In genomic region chr4:41430796-41431195, GRCh38 we compare ENCODE assay signal across 24 cellular contexts.
DNase-seq lines count a peak whose midpoint lies in the region; ATAC-seq and TF ChIP-seq lines count a peak whose summit lies in the region.
"Had no signal": no experiment of that assay in that cellular context is flagged by ENCODE, and none has a peak within 500 bp of the region (broad histone marks: within the 10 kb centered on the region; RNA-seq: fewer than 3 reads in every experiment).

No MANE protein-coding gene starts in this region.

- H3K4me1 ChIP-seq in RWPE2 (ENCODE audit: insufficient read depth, poor library complexity, severe bottlenecking), result peaks cover 18% of the 10 kb centered on the region
- H3K4me1 ChIP-seq in mesenchymal stem cell (ENCODE audit: control insufficient read depth, insufficient read depth, low read depth, low read length), result peaks cover 3% of the 10 kb centered on the region
- H3K4me1 ChIP-seq: uterus had no signal

- peak; percentile 76 for DNase-seq in AG10803 (ENCODE audit: low read depth)
- DNase-seq in RWPE2 (ENCODE audit: low spot score), result no peak
- peak; percentile 27 for DNase-seq in fibroblast of the aortic adventitia (ENCODE audit: low read depth)
- no peak for DNase-seq in sciatic nerve (ENCODE audit: low spot score)
- no peak for DNase-seq in NCI-H128 (lab: John Stamatoyannopoulos, UW; ENCODE audit: unreplicated experiment)
- DNase-seq in mesenchymal stem cell, result no peak
- no peak for DNase-seq in effector memory CD8-positive, alpha-beta T cell
- DNase-seq: activated CD4-positive, alpha-beta T cell treated with anti-CD3 and anti-CD28 coated beads for 4 hours; CD4-positive, alpha-beta T cell; DMS53; head of caudate nucleus; immature natural killer cell; KBM-7; NCI-H2081; NCI-H510A; SHP77; sigmoid colon; stimulated activated CD4-positive, alpha-beta T cell treated with anti-CD3 and anti-CD28 coated beads, Interleukin-2, amount 100 ng/mL, for 24 hours; uterus had no signal

- H3K23ac ChIP-seq in mesenchymal stem cell (ENCODE audit: low read length in 2 of 2), result no peak overlapping the region

- H3K4me3 ChIP-seq in AG10803 (ENCODE audit: low read length) (no peak overlapping the region), RWPE2 (ENCODE audit: severe bottlenecking) (no peak overlapping the region), fibroblast of the aortic adventitia (ENCODE audit: low read depth, low read length) (no peak overlapping the region), mesenchymal stem cell (ENCODE audit: insufficient read depth in 1 of 2, low read depth in 1 of 2, low read length in 2 of 2) (no peak overlapping the region)
- H3K4me3 ChIP-seq: sigmoid colon, uterus had no signal

- 85% methylated on average over 1 of the region's 1 CpG for WGBS in mesenchymal stem cell

- H2AFZ ChIP-seq in mesenchymal stem cell (ENCODE audit: low read depth, low read length), result no peak overlapping the region

- H4K91ac ChIP-seq in mesenchymal stem cell (ENCODE audit: low read length), result no peak overlapping the region

- no peak overlapping the region for H4K8ac ChIP-seq in mesenchymal stem cell (ENCODE audit: low read length)

- no peak overlapping the region for H2BK120ac ChIP-seq in mesenchymal stem cell (ENCODE audit: low read depth, low read length)

- no peak overlapping the region for H2BK12ac ChIP-seq in mesenchymal stem cell (ENCODE audit: low read length in 2 of 2)

- no peaks in the 10 kb centered on the region for H3K79me1 ChIP-seq in mesenchymal stem cell (replicated peaks; ENCODE audit: low read length, poor library complexity, severe bottlenecking)

- ATAC-seq in RWPE2 (ENCODE audit: low read depth), result no peak
- peak; percentile 62 for ATAC-seq in sciatic nerve
- ATAC-seq in effector memory CD8-positive, alpha-beta T cell (replicated peaks), result no peak
- ATAC-seq in HG02938 (IDR thresholded peaks at IDR 0.05; ENCODE audit: unreplicated experiment), result no peak
- ATAC-seq: esophagus mucosa had no signal

- no peaks in the 10 kb centered on the region for H3K36me3 Mint-ChIP-seq in effector memory CD8-positive, alpha-beta T cell (ENCODE audit: insufficient read depth)
- H3K36me3 Mint-ChIP-seq: activated naive CD8-positive, alpha-beta T cell; immature natural killer cell had no signal

- H3K27ac ChIP-seq in RWPE2 (ENCODE audit: poor library complexity, severe bottlenecking) (peak overlapping the region; percentile 74), mesenchymal stem cell (ENCODE audit: low read length, poor library complexity, severe bottlenecking) (no peak overlapping the region)
- H3K27ac ChIP-seq: uterus had no signal

- no peak overlapping the region for H3K14ac ChIP-seq in mesenchymal stem cell (ENCODE audit: low read length in 2 of 2)

- no peak overlapping the region for H3K4me2 ChIP-seq in mesenchymal stem cell (ENCODE audit: low read length, poor library complexity, severe bottlenecking)

- no peak overlapping the region for H2BK5ac ChIP-seq in mesenchymal stem cell (ENCODE audit: low read depth, low read length, poor library complexity, severe bottlenecking)

- H3K4me3 Mint-ChIP-seq in effector memory CD8-positive, alpha-beta T cell, result no peak overlapping the region
- H3K4me3 Mint-ChIP-seq: activated naive CD8-positive, alpha-beta T cell; activated T-helper 1 cell treated with anti-CD3 and anti-CD28 coated beads, Interleukin-12 subunit alpha, Interleukin-12 subunit beta, Interleukin-2, Interleukin-4 antibody, amounts not matched to agents 30 ng/mL and 10 ng/mL and 1 ng/mL, durations not matched to agents 14 hours and 24 hours and 36 hours; CD4-positive, alpha-beta T cell; immature natural killer cell; stimulated activated naive CD8-positive, alpha-beta T cell treated with anti-CD3 and anti-CD28 coated beads, Interleukin-15, Interleukin-2, amounts not matched to agents 100 ng/mL and 50 ng/mL, for 24 hours had no signal

- intact Hi-C loops in sciatic nerve (cut with DNase I), result no loop called here

- H2AK5ac ChIP-seq in mesenchymal stem cell (ENCODE audit: low read length, severe bottlenecking), result no peak overlapping the region

- no peaks in the 10 kb centered on the region for H3K27me3 ChIP-seq in RWPE2 (ENCODE audit: insufficient read depth, poor library complexity, severe bottlenecking)
- H3K27me3 ChIP-seq in mesenchymal stem cell (ENCODE audit: control insufficient read depth in 1 of 2, insufficient read depth in 1 of 2, low read length in 2 of 2), result no peaks in the 10 kb centered on the region
- H3K27me3 ChIP-seq: sigmoid colon, uterus had no signal

- no peak overlapping the region for H2BK15ac ChIP-seq in mesenchymal stem cell (ENCODE audit: low read depth, poor library complexity, severe bottlenecking)

- H3K36me3 ChIP-seq in RWPE2 (ENCODE audit: low read depth), result no peaks in the 10 kb centered on the region
- H3K36me3 ChIP-seq in mesenchymal stem cell (ENCODE audit: control insufficient read depth in 1 of 2, insufficient read depth in 2 of 2, low read depth in 1 of 2, low read length in 2 of 2), result no peaks in the 10 kb centered on the region
- H3K36me3 ChIP-seq: sigmoid colon, uterus had no signal

- TF ChIP-seq CTCF in AG10803 (conservative IDR thresholded peaks at IDR 0.05; ENCODE audit: low read length) (no peak), RWPE2 (IDR thresholded peaks at IDR 0.05; ENCODE audit: poor library complexity, severe bottlenecking) (no peak), fibroblast of the aortic adventitia (IDR thresholded peaks at IDR 0.05; ENCODE audit: insufficient read depth, low read length) (no peak)

- H3K18ac ChIP-seq in mesenchymal stem cell (ENCODE audit: low read depth in 1 of 2, low read length in 2 of 2), result no peak overlapping the region

- no peak overlapping the region for H3K9ac ChIP-seq in mesenchymal stem cell (ENCODE audit: low read length)

- H3K27ac Mint-ChIP-seq in effector memory CD8-positive, alpha-beta T cell, result no peak overlapping the region
- H3K27ac Mint-ChIP-seq: activated naive CD8-positive, alpha-beta T cell; activated T-helper 1 cell treated with anti-CD3 and anti-CD28 coated beads, Interleukin-12 subunit alpha, Interleukin-12 subunit beta, Interleukin-2, Interleukin-4 antibody, amounts not matched to agents 30 ng/mL and 10 ng/mL and 1 ng/mL, durations not matched to agents 14 hours and 24 hours and 36 hours; CD4-positive, alpha-beta T cell; immature natural killer cell; stimulated activated naive CD8-positive, alpha-beta T cell treated with anti-CD3 and anti-CD28 coated beads, Interleukin-15, Interleukin-2, amounts not matched to agents 100 ng/mL and 50 ng/mL, for 24 hours had no signal

- no peaks in the 10 kb centered on the region for H3K4me1 Mint-ChIP-seq in effector memory CD8-positive, alpha-beta T cell (ENCODE audit: low read depth in 2 of 2)
- H3K4me1 Mint-ChIP-seq: immature natural killer cell had no signal

- H3K4ac ChIP-seq in mesenchymal stem cell (ENCODE audit: low read depth in 1 of 2, low read length in 2 of 2), result no peak overlapping the region

- H3K9me3 Mint-ChIP-seq in effector memory CD8-positive, alpha-beta T cell, result peaks cover 0 to 2% of the 10 kb centered on the region in 2 donors
- H3K9me3 Mint-ChIP-seq: activated T-helper 1 cell treated with anti-CD3 and anti-CD28 coated beads, Interleukin-12 subunit alpha, Interleukin-12 subunit beta, Interleukin-2, Interleukin-4 antibody, amounts not matched to agents 30 ng/mL and 10 ng/mL and 1 ng/mL, durations not matched to agents 14 hours and 24 hours and 36 hours; CD4-positive, alpha-beta T cell had no signal

- H3K27me3 Mint-ChIP-seq in effector memory CD8-positive, alpha-beta T cell, result no peaks in the 10 kb centered on the region

- H3K9me3 ChIP-seq in RWPE2 (ENCODE audit: severe bottlenecking) (no peaks in the 10 kb centered on the region), mesenchymal stem cell (ENCODE audit: control insufficient read depth, low read length) (no peaks in the 10 kb centered on the region)
- H3K9me3 ChIP-seq: sigmoid colon, uterus had no signal

Comparison
In these comparisons a context has a peak if more than half of its experiments do, and no peak if none do; other contexts are left out.
1. DNase-seq: peak in AG10803 (single experiment) and fibroblast of the aortic adventitia (single experiment); none in RWPE2 (single experiment), sciatic nerve (single experiment), NCI-H128 (single experiment), mesenchymal stem cell (single experiment) and effector memory CD8-positive, alpha-beta T cell (0 of 3).